ENCODE assay signal across 8 cellular contexts in genomic region chr12:122871851-122872785, GRCh38. TPM values are rescaled to one million over a fixed set of nuclear protein-coding genes. Genes with fewer than 3 reads are reported as not detected.
DNase-seq lines count a peak whose midpoint lies in the region; ATAC-seq and TF ChIP-seq lines count a peak whose summit lies in the region.

No MANE protein-coding gene starts in this region.

- H3K36me3 Mint-ChIP-seq in natural killer cell treated with Interleukin-12 subunit alpha and Interleukin-12 subunit beta and Interleukin-15 and Interleukin-18, amount 100 ng/mL, for 72 hours = no peaks in the 10 kb centered on the region

- no peaks in the 10 kb centered on the region for H3K9me3 Mint-ChIP-seq in natural killer cell treated with Interleukin-12 subunit alpha and Interleukin-12 subunit beta and Interleukin-15 and Interleukin-18, amount 100 ng/mL, for 72 hours

- H3K4me1 Mint-ChIP-seq in natural killer cell treated with Interleukin-12 subunit alpha and Interleukin-12 subunit beta and Interleukin-15 and Interleukin-18, amount 100 ng/mL, for 72 hours (ENCODE audit: low read depth in 2 of 2) = peaks cover 64% of the 10 kb centered on the region in 2 donors

- intact Hi-C loops in tibial artery (cut with DNase I; ENCODE audit: low total_unique reads) = no loop called here

- peak; percentile 56 for ATAC-seq in GM19395 (IDR thresholded peaks at IDR 0.05; ENCODE audit: unreplicated experiment)
- ATAC-seq in natural killer cell treated with Interleukin-12 subunit alpha and Interleukin-12 subunit beta and Interleukin-15 and Interleukin-18, amount 100 ng/mL, for 72 hours = peak; percentile 84 to 88
- ATAC-seq in HG03175 (IDR thresholded peaks at IDR 0.05; ENCODE audit: unreplicated experiment) = no peak

- peak overlapping the region; percentile 89 for H3K4me3 Mint-ChIP-seq in natural killer cell treated with Interleukin-12 subunit alpha and Interleukin-12 subunit beta and Interleukin-15 and Interleukin-18, amount 100 ng/mL, for 72 hours

- TF ChIP-seq CTCF in fibroblast of pulmonary artery (IDR thresholded peaks at IDR 0.05; ENCODE audit: low read length, missing control alignments) (no peak), tibial artery (IDR thresholded peaks at IDR 0.05) (no peak)

- H3K4me3 ChIP-seq in fibroblast of pulmonary artery (replicated peaks; ENCODE audit: low read depth, low read length) = peak overlapping the region; percentile 19
- H3K4me3 ChIP-seq in tibial artery = peak overlapping the region; percentile 35 to 45

- H3K27ac Mint-ChIP-seq in natural killer cell treated with Interleukin-12 subunit alpha and Interleukin-12 subunit beta and Interleukin-15 and Interleukin-18, amount 100 ng/mL, for 72 hours = peak overlapping the region; percentile 30 to 65

- peak overlapping the region; percentile 62 to 65 for H3K27ac ChIP-seq in tibial artery

- no peaks in the 10 kb centered on the region for H3K27me3 Mint-ChIP-seq in natural killer cell treated with Interleukin-12 subunit alpha and Interleukin-12 subunit beta and Interleukin-15 and Interleukin-18, amount 100 ng/mL, for 72 hours

- no peaks in the 10 kb centered on the region for H3K27me3 ChIP-seq in tibial artery

- DNase-seq in A172 (ENCODE audit: low spot score) (peak; percentile 61), NCI-H345 treated with DMSO at 0.1 percent for 48 hours (lab: John Stamatoyannopoulos, UW; ENCODE audit: unreplicated experiment) (peak; percentile 93), fibroblast of pulmonary artery (ENCODE audit: low read depth) (peak; percentile 72), tibial artery (peak; percentile 79 to 85)
- DNase-seq in activated T-cell treated with anti-CD3 and anti-CD28 coated beads, Interleukin-2, amount 50 U/mL, for 1 hour = peak; percentile 43
- DNase-seq in natural killer cell treated with Interleukin-12 subunit alpha and Interleukin-12 subunit beta and Interleukin-15 and Interleukin-18, amount 100 ng/mL, for 72 hours (ENCODE audit: low spot score) = peak; percentile 77

- peaks cover 27 to 32% (median 32%) of the 10 kb centered on the region in 3 donors for H3K36me3 ChIP-seq in tibial artery

- H3K4me1 ChIP-seq in tibial artery = peaks cover 5 to 57% (median 21%) of the 10 kb centered on the region in 4 donors

- H3K9me3 ChIP-seq in tibial artery = no peaks in the 10 kb centered on the region

RNA-seq across cellular contexts. Expression of gene VPS37B, which starts 23.8 kb away (rescaled TPM):
- total RNA-seq in A172 (2014; rRNA removed; shearing (Covaris generic)) = 19.2 and 23.9 TPM in 2 replicates
- total RNA-seq in natural killer cell treated with Interleukin-12 subunit alpha and Interleukin-12 subunit beta and Interleukin-15 and Interleukin-18, amount 100 ng/mL, for 72 hours = 10 to 100 TPM; 42.6 to 46.9 TPM

RNA-seq across cellular contexts. Expression of gene HIP1R, which starts 36.9 kb away (rescaled TPM):
- total RNA-seq in A172 (2014; rRNA removed; shearing (Covaris generic)) = 19.1 and 22.4 TPM in 2 replicates
- 10 to 100 TPM; 14.8 to 48.9 TPM for total RNA-seq in natural killer cell treated with Interleukin-12 subunit alpha and Interleukin-12 subunit beta and Interleukin-15 and Interleukin-18, amount 100 ng/mL, for 72 hours

Comparison
In these comparisons a context has a peak if more than half of its experiments do, and no peak if none do; other contexts are left out.
1. DNase-seq: peak in every context shown above with its lines; median percentile 93 in NCI-H345 treated with DMSO at 0.1 percent for 48 hours; 82 in tibial artery; 77 in natural killer cell treated with Interleukin-12 subunit alpha and Interleukin-12 subunit beta and Interleukin-15 and Interleukin-18, amount 100 ng/mL, for 72 hours; 72 in fibroblast of pulmonary artery; 61 in A172; 43 in activated T-cell treated with anti-CD3 and anti-CD28 coated beads, Interleukin-2, amount 50 U/mL, for 1 hour.